In the genomic region with DNA sequence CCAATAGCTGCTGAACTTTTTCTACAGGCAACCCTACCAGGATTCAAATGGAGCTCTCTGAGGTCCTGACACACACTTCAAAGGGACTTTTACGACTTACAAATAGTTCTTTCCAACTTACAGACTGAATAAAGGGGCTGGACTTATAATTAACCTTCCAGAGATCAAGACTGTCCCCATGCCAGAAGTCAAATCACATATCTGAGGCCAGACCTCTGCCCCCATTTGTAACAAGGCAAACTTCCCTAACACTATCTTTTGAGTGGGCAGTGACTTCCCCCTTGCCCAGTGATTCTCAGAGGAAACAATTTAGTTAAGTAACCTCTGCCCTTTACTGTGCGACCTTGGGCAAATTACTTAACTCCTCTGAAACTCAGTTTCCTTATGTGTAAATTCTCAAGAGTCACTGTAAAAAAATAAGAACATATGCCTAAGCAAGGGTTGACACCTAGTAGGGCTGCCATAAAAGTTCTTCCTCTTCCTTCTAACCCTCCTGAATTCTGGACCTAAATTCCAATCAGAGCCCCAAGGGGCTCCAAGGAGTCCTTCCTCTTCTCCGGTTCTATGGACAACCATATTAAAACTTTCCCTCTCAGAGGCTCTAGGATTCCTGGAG, we compare ENCODE assay signal across 8 cellular contexts. TPM values are rescaled to one million over a fixed set of nuclear protein-coding genes. Genes with fewer than 3 reads are reported as not detected.
DNase-seq lines count a peak whose midpoint lies in the region; ATAC-seq and TF ChIP-seq lines count a peak whose summit lies in the region.

No MANE protein-coding gene starts in this region.

- H3K9me3 ChIP-seq in body of pancreas (no peaks in the 10 kb centered on the region), lung (ENCODE audit: control insufficient read depth in 2 of 2, insufficient read depth in 1 of 2, low read length in 1 of 2) (no peaks in the 10 kb centered on the region), upper lobe of left lung (no peaks in the 10 kb centered on the region)

- peak overlapping the region; percentile 96 to 99 (median 98) for H3K27ac ChIP-seq in body of pancreas
- peak overlapping the region; percentile 99 to 100 for H3K27ac ChIP-seq in lung (ENCODE audit: low read depth in 1 of 2, low read length in 1 of 2)
- peak overlapping the region; percentile 97 to 100 (median 98) for H3K27ac ChIP-seq in upper lobe of left lung

- no peaks in the 10 kb centered on the region for H3K36me3 ChIP-seq in body of pancreas (replicated peaks in 1 of 2; ENCODE audit: insufficient read depth in 1 of 2, low read depth in 2 of 2)
- peaks cover 0 to 2% of the 10 kb centered on the region in 2 donors for H3K36me3 ChIP-seq in lung (ENCODE audit: control insufficient read depth in 2 of 2, insufficient read depth in 2 of 2, low read length in 2 of 2)
- H3K36me3 ChIP-seq in upper lobe of left lung: peaks cover 0 to 2% (median 0%) of the 10 kb centered on the region in 4 donors

- H3K4me3 ChIP-seq in body of pancreas (peak overlapping the region in 1 of 2 donors; percentile 89), lung (peak overlapping the region; percentile 97), upper lobe of left lung (peak overlapping the region; percentile 62 to 100 (median 76))

- no peak for TF ChIP-seq EP300 in upper lobe of left lung (IDR thresholded peaks at IDR 0.05)

- DNase-seq in G401 (ENCODE audit: low spot score) (peak; percentile 36), NAMALWA (ENCODE audit: low spot score) (peak; percentile 74), body of pancreas (no peak), lung (ENCODE audit: low spot score) (no peak), upper lobe of left lung (no peak), NCI-H2196 (lab: John Stamatoyannopoulos, UW; ENCODE audit: unreplicated experiment) (no peak)

- TF ChIP-seq POLR2A in body of pancreas (IDR thresholded peaks at IDR 0.05) (no peak), upper lobe of left lung (IDR thresholded peaks at IDR 0.05) (no peak)

- TF ChIP-seq CTCF in body of pancreas (IDR thresholded peaks at IDR 0.05): no peak
- no peak for TF ChIP-seq CTCF in lung (IDR thresholded peaks at IDR 0.05; ENCODE audit: control extremely low read depth, extremely low read depth)
- no peak for TF ChIP-seq CTCF in upper lobe of left lung (IDR thresholded peaks at IDR 0.05)

- intact Hi-C loops in body of pancreas (cut with DNase I): no loop called here

- in situ Hi-C loops in G401 (cut with HindIII; ENCODE audit: low sequenced_read_pairs): no loop called here

- ATAC-seq in body of pancreas (no peak), lung (ENCODE audit: insufficient read depth, low FRiP score) (no peak), upper lobe of left lung (ENCODE audit: low FRiP score in 2 of 2) (no peak), HG03108 (IDR thresholded peaks at IDR 0.05; ENCODE audit: unreplicated experiment) (no peak), HG02759 (IDR thresholded peaks at IDR 0.05; ENCODE audit: unreplicated experiment) (no peak)

- 3 to 6% methylated on average over 3 of the region's 3 CpGs for WGBS in body of pancreas, 2 donors
- WGBS in lung, 2 donors: 2 to 3% methylated on average over 3 of the region's 3 CpGs
- 1 to 10% methylated on average over 3 of the region's 3 CpGs for WGBS in upper lobe of left lung, 2 donors

- H3K27me3 ChIP-seq in body of pancreas: no peaks in the 10 kb centered on the region
- no peaks in the 10 kb centered on the region for H3K27me3 ChIP-seq in lung (ENCODE audit: control insufficient read depth, insufficient read depth)
- H3K27me3 ChIP-seq in upper lobe of left lung: no peaks in the 10 kb centered on the region

- H3K4me1 ChIP-seq in body of pancreas: peaks cover 32% of the 10 kb centered on the region
- H3K4me1 ChIP-seq in lung (ENCODE audit: control insufficient read depth in 2 of 2, insufficient read depth in 2 of 2, low read length in 2 of 2): peaks cover 5 to 17% of the 10 kb centered on the region in 2 donors
- H3K4me1 ChIP-seq in upper lobe of left lung: peaks cover 37 to 57% (median 49%) of the 10 kb centered on the region in 4 donors

RNA-seq across cellular contexts. Expression of a gene that starts 1.3 kb away (rescaled TPM):
- 10.4 and 14.2 TPM in 2 replicates for total RNA-seq in G401 (2014; rRNA removed; shearing (Covaris generic))
- total RNA-seq in body of pancreas (10 to 100 TPM; 28.0 to 36.1 TPM), lung (100 to 1,000 TPM in 1 of 2 donors, 10 to 100 TPM in 1; 47.9 to 136 TPM), upper lobe of left lung (100 to 1,000 TPM in 2 of 6 donors, 10 to 100 TPM in 4; 53.4 to 158 (median 62.2) TPM)
- polyA plus RNA-seq in lung: 10 to 100 TPM; 27.3 to 51.0 TPM

Comparison
In these comparisons a context has a peak if more than half of its experiments do, and no peak if none do; other contexts are left out.
1. DNase-seq: peak in G401 (single experiment) and NAMALWA (single experiment); none in body of pancreas (0 of 4), lung (single experiment), upper lobe of left lung (0 of 2) and NCI-H2196 (single experiment).
2. Peak in every context shown above with its lines, with median percentiles within 50 percentile points of each other: H3K27ac ChIP-seq.